Comparison of ENCODE assay signal across 1 cellular context in genomic region chr17:77435272-77436057, GRCh38.
TF ChIP-seq lines count a peak whose summit lies in the region.

No MANE protein-coding gene starts in this region.

TF ChIP-seq in HepG2, 621 proteins besides CTCF, POLR2A, EP300 and RAD21 (continued from another document):
- no peak for TF ChIP-seq ZNF549 (CRISPR knock-in tag; IDR thresholded peaks at IDR 0.05)
- TF ChIP-seq ZNF629 (CRISPR knock-in tag; conservative IDR thresholded peaks at IDR 0.05), result no peak
TF ChIP-seq in HepG2: peak in this region for 2.
